8 cellular contexts compared by ENCODE assay signal in the genomic region with DNA sequence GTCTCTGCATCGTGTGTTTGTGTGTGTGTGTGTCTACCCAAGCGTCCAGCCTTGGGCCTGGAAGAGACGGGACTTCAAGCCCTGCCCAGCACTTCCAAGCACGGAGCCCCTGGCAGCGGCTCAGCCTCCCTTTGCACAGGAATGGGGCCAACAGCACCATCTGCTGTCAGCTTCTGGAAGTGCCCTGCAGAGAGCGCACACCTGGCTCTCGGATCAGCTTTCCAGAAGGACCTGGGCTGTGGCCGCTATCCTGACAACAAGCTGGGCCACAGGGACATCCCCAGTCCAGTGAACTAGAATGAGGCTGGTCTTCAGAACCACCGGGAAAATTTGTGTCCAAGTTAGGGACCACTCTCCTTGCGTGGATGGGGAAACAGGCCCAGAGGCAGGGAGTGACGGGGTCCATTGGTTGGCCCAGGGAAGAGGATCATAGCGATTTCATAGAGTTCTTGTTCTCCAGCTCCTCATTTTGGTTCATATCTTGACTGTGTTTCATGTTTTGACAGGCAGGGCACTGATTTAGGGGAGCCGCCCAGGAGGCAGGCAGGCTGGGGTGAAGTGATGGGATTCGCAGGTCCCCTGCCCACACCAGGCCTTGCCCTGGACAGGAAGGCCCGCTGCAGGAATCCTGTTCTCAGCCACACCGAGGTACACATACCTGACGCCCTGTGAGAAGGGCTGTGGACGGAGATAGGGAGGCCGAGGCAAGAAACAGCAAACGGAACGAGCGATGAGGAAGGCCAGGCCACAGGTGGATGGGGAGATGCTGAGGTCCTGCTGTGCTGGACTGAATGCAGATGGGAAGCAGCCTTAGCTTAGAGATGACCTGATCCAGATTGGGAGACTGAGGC. TPM values are rescaled to one million over a fixed set of nuclear protein-coding genes. Genes with fewer than 3 reads are reported as not detected.
DNase-seq lines count a peak whose midpoint lies in the region; ATAC-seq, FAIRE-seq and TF ChIP-seq lines count a peak whose summit lies in the region.

No MANE protein-coding gene starts in this region.

- H3K36me3 ChIP-seq in WERI-Rb-1 = no peaks in the 10 kb centered on the region
- no peaks in the 10 kb centered on the region for H3K36me3 ChIP-seq in mammary epithelial cell (ENCODE audit: insufficient read depth, low read length)
- no peaks in the 10 kb centered on the region for H3K36me3 ChIP-seq in keratinocyte (ENCODE audit: control insufficient read depth in 2 of 2, extremely low read depth in 1 of 2, insufficient read depth in 2 of 2, low read length in 2 of 2)

- intact Hi-C loops in mammary epithelial cell (cut with micrococcal nuclease) = loop anchor here (1.0 to 5.0 kb wide), 3 partner anchors 140 to 1169 kb away; no protein-coding TSS in a partner anchor

- no peaks in the 10 kb centered on the region for H3K9me1 ChIP-seq in keratinocyte (ENCODE audit: control insufficient read depth, extremely low read depth, insufficient read depth, low read length)

- BruUV-seq in mammary epithelial cell (replicated peaks; lab: Mats Ljungman, UMichigan) = no TSS peak

- H3K4me1 ChIP-seq in mammary epithelial cell (ENCODE audit: insufficient read depth, low read length) = no peaks in the 10 kb centered on the region
- H3K4me1 ChIP-seq in keratinocyte (ENCODE audit: control insufficient read depth, extremely low read depth, insufficient read depth, low read length) = peaks cover 3% of the 10 kb centered on the region

- no peaks in the 10 kb centered on the region for H4K20me1 ChIP-seq in mammary epithelial cell (ENCODE audit: insufficient read depth, low read length)
- no peaks in the 10 kb centered on the region for H4K20me1 ChIP-seq in keratinocyte (ENCODE audit: control insufficient read depth, extremely low read depth, insufficient read depth, low read length)

- no peak overlapping the region for H3K9ac ChIP-seq in mammary epithelial cell (ENCODE audit: insufficient read depth, low read length)
- no peak overlapping the region for H3K9ac ChIP-seq in keratinocyte (ENCODE audit: control insufficient read depth, extremely low read depth, insufficient read depth, low read length)

- H3K27ac ChIP-seq in WERI-Rb-1 = no peak overlapping the region
- no peak overlapping the region for H3K27ac ChIP-seq in mammary epithelial cell (ENCODE audit: insufficient read depth, low read depth, low read length)
- H3K27ac ChIP-seq in keratinocyte (ENCODE audit: control insufficient read depth, insufficient read depth, low read length) = no peak overlapping the region

- ATAC-seq in GM21526 (IDR thresholded peaks at IDR 0.05; ENCODE audit: low FRiP score, unreplicated experiment) = no peak

- peak; percentile 11 for DNase-seq in NCI-H146 (lab: John Stamatoyannopoulos, UW)
- DNase-seq in NCI-H146 treated with DMSO at 0.1 percent for 48 hours (lab: John Stamatoyannopoulos, UW; ENCODE audit: unreplicated experiment) = no peak
- peak; percentile 69 for DNase-seq in NCI-H2107 (lab: John Stamatoyannopoulos, UW)
- DNase-seq in WERI-Rb-1 = peak; percentile 79
- DNase-seq in mammary epithelial cell = peak; percentile 38
- DNase-seq in keratinocyte (ENCODE audit: low read depth, low spot score) = peak; percentile 15
- DNase-seq in stimulated activated CD4-positive, alpha-beta T cell treated with anti-CD3 and anti-CD28 coated beads, Interleukin-1b, Interleukin-23, amount 100 ng/mL, for 4 hours (ENCODE audit: low read depth in 2 of 2) = peak; percentile 55

- H3K27me3 ChIP-seq in WERI-Rb-1 (ENCODE audit: insufficient read depth, low read depth, severe bottlenecking) (no peaks in the 10 kb centered on the region), mammary epithelial cell (ENCODE audit: insufficient read depth, low read length) (peaks cover 4% of the 10 kb centered on the region), keratinocyte (ENCODE audit: control insufficient read depth, extremely low read depth, insufficient read depth, low read length) (peaks cover 29% of the 10 kb centered on the region)

- TF ChIP-seq CTCF in WERI-Rb-1 (IDR thresholded peaks at IDR 0.05; ENCODE audit: low read depth, low read length) (peak; percentile 99), mammary epithelial cell (conservative IDR thresholded peaks at IDR 0.05 in 1 of 2, IDR thresholded peaks at IDR 0.05 in 1 of 2; ENCODE audit: extremely low read depth in 1 of 2, insufficient read depth in 1 of 2, low read depth in 1 of 2, low read length in 2 of 2) (peak; percentile 94 to 97), keratinocyte (optimal IDR thresholded peaks at IDR 0.05 in 1 of 3, IDR thresholded peaks at IDR 0.05 in 1 of 3, conservative IDR thresholded peaks at IDR 0.05 in 1 of 3; ENCODE audit: extremely low read depth in 1 of 3, insufficient read depth in 2 of 3, low read length in 3 of 3) (peak; percentile 93 to 98 (median 95))

- FAIRE-seq in keratinocyte (lab: Jason Lieb, UNC) = peak; percentile 95

- H3K9me3 ChIP-seq in WERI-Rb-1 (ENCODE audit: severe bottlenecking) = no peaks in the 10 kb centered on the region
- H3K9me3 ChIP-seq in mammary epithelial cell (replicated peaks; ENCODE audit: insufficient read depth, low read length) = no peaks in the 10 kb centered on the region
- H3K9me3 ChIP-seq in keratinocyte (ENCODE audit: control insufficient read depth, low read depth, low read length) = no peaks in the 10 kb centered on the region

- CTCF ChIA-PET in mammary epithelial cell (lab: Charles Lee; ENCODE audit: low non-redundant PET) = interaction anchor here (0.5 to 0.7 kb wide), 2 partner anchors 404 to 789 kb away, joined by 3 to 5 read pairs; no protein-coding TSS in a partner anchor

- WGBS in mammary epithelial cell (ENCODE audit: low coverage, missing lambda C conversion rate) = 48% methylated on average over 18 of the region's 22 CpGs

- H3K4me3 ChIP-seq in WERI-Rb-1 (ENCODE audit: low read depth, low read length) (no peak overlapping the region), mammary epithelial cell (replicated peaks in 1 of 3; ENCODE audit: insufficient read depth in 1 of 3, low read depth in 2 of 3, low read length in 3 of 3) (no peak overlapping the region), keratinocyte (ENCODE audit: control insufficient read depth in 2 of 3, extremely low read depth in 1 of 3, insufficient read depth in 2 of 3, low read depth in 1 of 3, low read length in 3 of 3) (no peak overlapping the region)

- no peaks in the 10 kb centered on the region for H3K79me2 ChIP-seq in mammary epithelial cell (ENCODE audit: insufficient read depth, low read length)
- H3K79me2 ChIP-seq in keratinocyte (ENCODE audit: control insufficient read depth, insufficient read depth, low read length) = no peaks in the 10 kb centered on the region

- H2AFZ ChIP-seq in mammary epithelial cell (ENCODE audit: low read depth, low read length) = no peak overlapping the region
- H2AFZ ChIP-seq in keratinocyte (ENCODE audit: control insufficient read depth, low read length) = no peak overlapping the region

- in situ Hi-C loops in mammary epithelial cell (cut with MboI; ENCODE audit: low sequenced_read_pairs in 2 of 2) = loop anchor here (5.0 kb wide), 2 partner anchors 219 to 224 kb away; no protein-coding TSS in a partner anchor

- H3K4me2 ChIP-seq in mammary epithelial cell (ENCODE audit: insufficient read depth, low read depth, low read length) (no peak overlapping the region), keratinocyte (ENCODE audit: control insufficient read depth, extremely low read depth, insufficient read depth, low read depth, low read length) (no peak overlapping the region)

- dilution Hi-C loops in mammary epithelial cell (cut with HindIII; ENCODE audit: low sequenced_read_pairs) = no loop called here
- dilution Hi-C loops in keratinocyte (cut with MboI; ENCODE audit: extremely low pct_ligation_motif_present, low sequenced_read_pairs) = no loop called here

RNA-seq across cellular contexts. Expression of a gene that starts 38.4 kb away (rescaled TPM):
- total RNA-seq in mammary epithelial cell = under 1 TPM in 1 of 2 donors, not detected in 1; under 0.01 TPM
- polyA plus RNA-seq in mammary epithelial cell (not detected), keratinocyte (not detected in 3 replicates)
- polyA minus RNA-seq in mammary epithelial cell (not detected), keratinocyte (not detected in 3 replicates)
- polyA plus RNA-seq in keratinocyte (2011; ENCODE audit: low read depth) = not detected
- not detected in 2 replicates for polyA plus RNA-seq in keratinocyte (2011; cell fraction: cytosol; rRNA removed)
- not detected in 2 replicates for polyA plus RNA-seq in keratinocyte (2011; cell fraction: nucleus; rRNA removed)
- not detected in 2 replicates for polyA plus RNA-seq in keratinocyte (2012; ENCODE audit: low replicate concordance)
- polyA minus RNA-seq in keratinocyte (2011; cell fraction: cytosol; rRNA and poly(A)+ RNA removed) = not detected
- not detected in 2 replicates for polyA minus RNA-seq in keratinocyte (2011; cell fraction: nucleus; rRNA and poly(A)+ RNA removed)
